In the genomic region with DNA sequence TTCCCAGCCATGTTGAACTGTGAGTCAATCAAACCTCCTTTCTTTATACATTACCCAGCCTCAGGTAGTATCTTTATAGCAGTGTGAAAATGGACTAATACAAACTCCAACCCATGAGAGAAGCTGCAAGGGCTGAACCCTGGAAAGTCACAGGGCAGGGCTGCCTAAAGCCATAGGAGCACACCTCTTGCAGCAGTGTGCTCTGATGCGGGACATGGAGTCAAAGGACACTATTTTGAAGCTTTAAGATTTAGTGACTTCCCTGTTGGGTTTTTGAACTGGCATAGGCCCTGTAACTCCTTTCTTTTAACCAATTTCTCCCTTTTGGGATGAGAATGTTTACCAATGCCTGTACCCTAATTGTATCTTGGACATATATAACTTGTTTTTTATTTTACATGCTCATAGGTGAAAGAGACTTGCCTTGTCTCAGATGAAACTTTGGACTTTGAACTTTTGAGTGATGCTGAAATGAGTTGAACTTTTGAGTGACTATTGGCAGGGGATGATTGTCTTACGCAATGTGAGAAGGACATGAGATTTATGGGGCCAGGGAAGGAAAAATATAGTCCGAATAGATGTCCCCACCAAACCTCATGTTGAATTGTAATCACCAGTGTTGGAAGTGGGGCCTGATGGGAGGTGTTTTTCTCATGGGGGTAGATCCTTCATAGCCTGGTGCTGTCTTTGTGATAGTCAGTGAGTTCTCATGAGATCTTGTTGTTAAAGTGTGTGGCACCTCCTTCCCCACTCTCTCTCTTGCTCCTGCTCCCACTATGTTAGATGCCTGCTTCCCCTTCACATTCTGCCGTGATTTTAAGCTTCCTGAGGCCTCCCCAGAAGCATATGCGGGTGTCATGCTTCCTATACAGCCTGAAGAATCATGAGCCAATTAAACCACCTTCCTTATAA, we compare ENCODE assay signal across 19 cellular contexts.
"Had no signal": no experiment of that assay in that cellular context is flagged by ENCODE, and none has a peak within 500 bp of the region (broad histone marks: within the 10 kb centered on the region; RNA-seq: fewer than 3 reads in every experiment).

No MANE protein-coding gene starts in this region.

- H3K27me3 ChIP-seq: colonic mucosa, esophagus squamous epithelium, gastroesophageal sphincter, testis, tibial nerve had no signal

- ATAC-seq: gastroesophageal sphincter; natural killer cell treated with Interleukin-12 subunit alpha and Interleukin-12 subunit beta and Interleukin-15 and Interleukin-18, amount 100 ng/mL, for 72 hours; sciatic nerve; stimulated activated naive B cell treated with anti-CD40 and anti-IgM and Interleukin-4, amounts not matched to agents 10 μg/mL and 1 μg/mL and 100 μg/mL, for 72 hours; stimulated activated naive CD8-positive, alpha-beta T cell treated with anti-CD3 and anti-CD28 coated beads, Interleukin-15, amount 100 ng/mL, for 72 hours had no signal

- H3K79me2 ChIP-seq: parathyroid adenoma had no signal

- H3K36me3 ChIP-seq: colonic mucosa, esophagus squamous epithelium, gastroesophageal sphincter, prostate gland, tibial nerve had no signal

- H3K9me3 ChIP-seq: colonic mucosa, prostate gland, testis had no signal

- H3K4me3 ChIP-seq: colonic mucosa, esophagus squamous epithelium, gastroesophageal sphincter, prostate gland, testis, tibial nerve had no signal

- H2AFZ ChIP-seq: parathyroid adenoma had no signal

- H3K27ac ChIP-seq: colonic mucosa, esophagus squamous epithelium, gastroesophageal sphincter, parathyroid adenoma, prostate gland, testis, tibial nerve had no signal

- H3K4me1 ChIP-seq: colonic mucosa, gastroesophageal sphincter, parathyroid adenoma, prostate gland, tibial nerve had no signal

- H3K9ac ChIP-seq: parathyroid adenoma had no signal

- DNase-seq: dermis blood vessel endothelial cell; esophagus squamous epithelium; foreskin fibroblast; glutamatergic neuron; immature natural killer cell; mammary epithelial cell; occipital lobe; stimulated activated CD4-positive, alpha-beta T cell treated with anti-CD3 and anti-CD28 coated beads, Interleukin-2, amount 100 ng/mL, for 24 hours; stimulated activated CD4-positive, alpha-beta T cell treated with anti-CD3 and anti-CD28 coated beads, Interleukin-4, amount 100 ng/mL, for 4 hours; stimulated activated naive B cell treated with anti-CD40 and anti-IgM and Interleukin-4, amounts not matched to agents 10 μg/mL and 1 μg/mL and 100 μg/mL, for 72 hours; stimulated activated naive CD8-positive, alpha-beta T cell treated with anti-CD3 and anti-CD28 coated beads, Interleukin-15, amount 100 ng/mL, for 72 hours had no signal
